ENCODE assay signal across 1 cellular context in the genomic region with DNA sequence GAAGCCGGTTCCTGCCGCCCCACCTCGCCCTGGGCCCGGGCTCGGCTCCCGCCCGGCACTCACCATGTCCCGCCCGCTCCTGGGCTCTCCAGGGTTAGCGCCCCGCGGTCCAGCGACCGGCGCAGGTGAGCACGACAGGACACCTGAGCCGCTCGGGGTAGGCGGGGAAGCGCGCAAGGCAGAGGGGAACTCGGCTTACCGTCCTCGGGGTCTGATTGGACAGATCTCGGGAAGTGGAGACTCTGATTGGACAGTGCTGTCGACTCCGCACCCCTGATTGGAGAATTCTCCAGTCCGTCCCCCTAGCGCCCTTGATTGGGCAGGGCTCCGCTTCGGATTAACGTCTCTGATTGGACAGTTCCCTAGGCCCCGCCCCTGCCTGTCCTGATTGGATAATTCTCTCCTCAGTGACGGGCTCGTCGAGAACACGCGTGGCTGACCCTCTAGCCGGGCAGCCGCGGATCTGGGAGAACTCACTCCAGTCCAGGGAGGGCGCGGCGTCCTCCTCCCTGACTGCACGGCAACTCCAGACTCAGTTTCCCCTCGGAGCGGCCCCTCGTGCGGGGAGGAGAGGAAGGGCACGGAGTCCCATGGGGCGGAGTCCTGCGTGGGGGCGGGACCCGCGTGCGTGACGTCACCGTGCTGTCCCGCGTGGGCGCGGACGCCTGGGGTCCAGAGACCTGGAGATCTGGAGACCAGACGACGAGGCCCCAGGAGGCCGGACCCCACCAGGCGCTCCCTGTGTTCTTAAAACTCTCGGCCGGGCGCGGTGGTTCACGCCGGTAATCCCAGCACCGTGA.
TF ChIP-seq lines count a peak whose summit lies in the region.

A gene (minus strand): TSS at position 197 of the 800 bp plus-strand sequence. CDS start 131 bp downstream, at position 66.

TF ChIP-seq in A549, 52 proteins besides CTCF, POLR2A, EP300 and RAD21 (continued from another document):
- TF ChIP-seq, protein P1, sequence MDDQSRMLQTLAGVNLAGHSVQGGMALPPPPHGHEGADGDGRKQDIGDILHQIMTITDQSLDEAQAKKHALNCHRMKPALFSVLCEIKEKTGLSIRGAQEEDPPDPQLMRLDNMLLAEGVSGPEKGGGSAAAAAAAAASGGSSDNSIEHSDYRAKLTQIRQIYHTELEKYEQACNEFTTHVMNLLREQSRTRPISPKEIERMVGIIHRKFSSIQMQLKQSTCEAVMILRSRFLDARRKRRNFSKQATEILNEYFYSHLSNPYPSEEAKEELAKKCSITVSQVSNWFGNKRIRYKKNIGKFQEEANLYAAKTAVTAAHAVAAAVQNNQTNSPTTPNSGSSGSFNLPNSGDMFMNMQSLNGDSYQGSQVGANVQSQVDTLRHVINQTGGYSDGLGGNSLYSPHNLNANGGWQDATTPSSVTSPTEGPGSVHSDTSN (IDR thresholded peaks at IDR 0.05): peak; percentile 90
- 0 out of 2 replicates have a peak, but pooled peaks have one; percentile 41 for TF ChIP-seq TP53 (CRISPR knock-in tag; IDR thresholded peaks at IDR 0.05)
TF ChIP-seq in A549: peak in this region for 9.
